22 cellular contexts compared by ENCODE assay signal in genomic region chr10:85643171-85643838, GRCh38.
DNase-seq lines count a peak whose midpoint lies in the region; ATAC-seq, FAIRE-seq and TF ChIP-seq lines count a peak whose summit lies in the region.
"Had no signal": no experiment of that assay in that cellular context is flagged by ENCODE, and none has a peak within 500 bp of the region (broad histone marks: within the 10 kb centered on the region; RNA-seq: fewer than 3 reads in every experiment).

No MANE protein-coding gene starts in this region.

- CTCF ChIA-PET in activated CD4-positive, alpha-beta memory T cell treated with anti-CD3 and anti-CD28 coated beads, Interleukin-2, amount 10 ng/mL, durations not matched to agents 7 days and 5 days (lab: Charles Lee): no interaction called here

- peak overlapping the region; percentile 34 for H3K27ac ChIP-seq in cardiac muscle cell
- H3K27ac ChIP-seq in colonic mucosa: peak overlapping the region; percentile 67
- H3K27ac ChIP-seq in mucosa of rectum (ENCODE audit: low read depth in 2 of 2, low read length in 2 of 2): peak overlapping the region; percentile 63 to 80
- peak overlapping the region in 2 of 4 donors; percentile 30 to 59 for H3K27ac ChIP-seq in pancreas

- no peak for ATAC-seq in Right ventricle myocardium superior (ENCODE audit: poor library complexity)
- no peak for ATAC-seq in pancreas
- ATAC-seq: stimulated activated effector memory CD8-positive, alpha-beta T cell treated with anti-CD3 and anti-CD28 coated beads, Interleukin-12 subunit alpha, Interleukin-12 subunit beta, amount 100 ng/mL, for 72 hours had no signal

- no peak for TF ChIP-seq POLR2A in H54 (IDR thresholded peaks at IDR 0.05; ENCODE audit: low read depth, low read length)

- H3K36me3 ChIP-seq in cardiac muscle cell (no peaks in the 10 kb centered on the region), colonic mucosa (no peaks in the 10 kb centered on the region), mucosa of rectum (ENCODE audit: control insufficient read depth in 2 of 2, insufficient read depth in 2 of 2, low read length in 2 of 2) (no peaks in the 10 kb centered on the region), pancreas (no peaks in the 10 kb centered on the region)
- H3K36me3 ChIP-seq: Peyer's patch, right lobe of liver had no signal

- WGBS in pancreas, 2 donors: 75 to 80% methylated on average over 4 of the region's 4 CpGs

- intact Hi-C loops in Right ventricle myocardium superior (cut with DNase I) (no loop called here), colonic mucosa (cut with DNase I) (no loop called here), pancreas (cut with DNase I) (no loop called here)

- no peaks in the 10 kb centered on the region for H3K9me3 Mint-ChIP-seq in activated CD4-positive, alpha-beta memory T cell treated with anti-CD3 and anti-CD28 coated beads, Interleukin-2, amount 10 ng/mL, durations not matched to agents 7 days and 5 days
- H3K9me3 Mint-ChIP-seq: activated CD4-positive, alpha-beta T cell treated with anti-CD3 and anti-CD28 coated beads, Interleukin-2, amount 10 ng/mL, durations not matched to agents 24 days and 14 days; stimulated activated effector memory CD8-positive, alpha-beta T cell treated with anti-CD3 and anti-CD28 coated beads, Interleukin-12 subunit alpha, Interleukin-12 subunit beta, amount 100 ng/mL, for 72 hours had no signal

- H3K4me3 ChIP-seq in cardiac muscle cell: no peak overlapping the region
- H3K4me3 ChIP-seq in colonic mucosa: no peak overlapping the region
- H3K4me3 ChIP-seq in mucosa of rectum (ENCODE audit: low read length in 2 of 2): peak overlapping the region in 1 of 2 donors; percentile 17
- H3K4me3 ChIP-seq in pancreas: no peak overlapping the region
- H3K4me3 ChIP-seq: Peyer's patch, right lobe of liver had no signal

- H3K9me3 ChIP-seq in cardiac muscle cell (ENCODE audit: low read depth) (no peaks in the 10 kb centered on the region), colonic mucosa (no peaks in the 10 kb centered on the region), mucosa of rectum (ENCODE audit: control insufficient read depth in 2 of 2, low read length in 2 of 2) (no peaks in the 10 kb centered on the region), pancreas (no peaks in the 10 kb centered on the region)
- H3K9me3 ChIP-seq: Peyer's patch, right lobe of liver had no signal

- H3K36me3 Mint-ChIP-seq in activated CD4-positive, alpha-beta memory T cell treated with anti-CD3 and anti-CD28 coated beads, Interleukin-2, amount 10 ng/mL, durations not matched to agents 7 days and 5 days (ENCODE audit: low read depth): no peaks in the 10 kb centered on the region
- H3K36me3 Mint-ChIP-seq: stimulated activated effector memory CD8-positive, alpha-beta T cell treated with anti-CD3 and anti-CD28 coated beads, Interleukin-12 subunit alpha, Interleukin-12 subunit beta, amount 100 ng/mL, for 72 hours had no signal

- H3K4me1 ChIP-seq in cardiac muscle cell (ENCODE audit: low read depth): peaks cover 14% of the 10 kb centered on the region
- no peaks in the 10 kb centered on the region for H3K4me1 ChIP-seq in colonic mucosa
- H3K4me1 ChIP-seq in mucosa of rectum (ENCODE audit: control insufficient read depth in 2 of 2, insufficient read depth in 2 of 2, low read length in 2 of 2): peaks cover 12 to 27% of the 10 kb centered on the region in 2 donors
- H3K4me1 ChIP-seq in pancreas: peaks cover 0 to 5% (median 0%) of the 10 kb centered on the region in 3 donors
- H3K4me1 ChIP-seq: right lobe of liver had no signal

- POLR2A ChIA-PET in activated CD4-positive, alpha-beta memory T cell treated with anti-CD3 and anti-CD28 coated beads, Interleukin-2, amount 10 ng/mL, durations not matched to agents 7 days and 5 days (lab: Charles Lee): no interaction called here

- H3K27me3 Mint-ChIP-seq in activated CD4-positive, alpha-beta memory T cell treated with anti-CD3 and anti-CD28 coated beads, Interleukin-2, amount 10 ng/mL, durations not matched to agents 7 days and 5 days: no peaks in the 10 kb centered on the region
- H3K27me3 Mint-ChIP-seq: activated CD4-positive, alpha-beta T cell treated with anti-CD3 and anti-CD28 coated beads, Interleukin-2, amount 10 ng/mL, durations not matched to agents 24 days and 14 days had no signal

- DNase-seq in cardiac muscle cell (ENCODE audit: low read depth in 1 of 2, low spot score in 1 of 2) (no peak), Right ventricle myocardium superior (no peak), colonic mucosa (no peak), pancreas (no peak), H54 (ENCODE audit: insufficient read length, low spot score) (no peak), MV-4-11 (lab: John Stamatoyannopoulos, UW) (no peak)
- DNase-seq in activated CD4-positive, alpha-beta memory T cell treated with anti-CD3 and anti-CD28 coated beads, Interleukin-2, amount 10 ng/mL, durations not matched to agents 7 days and 5 days: no peak
- DNase-seq: activated CD4-positive, alpha-beta T cell treated with anti-CD3 and anti-CD28 coated beads, Interleukin-2, amount 10 ng/mL, durations not matched to agents 24 days and 14 days; activated CD8-positive, alpha-beta memory T cell treated with anti-CD3 and anti-CD28 coated beads, Interleukin-2, amount 50 U/mL, for 4 hours; activated gamma-delta T cell treated with Interleukin-2 at 50 U/mL for 16 hours; C1 segment of cervical spinal cord; central memory CD4-positive, alpha-beta T cell; GF-D8; NCI-H1694 treated with DMSO at 0.1 percent for 48 hours; NCI-H345; right lobe of liver had no signal

- no peak overlapping the region for H3K27ac Mint-ChIP-seq in activated CD4-positive, alpha-beta memory T cell treated with anti-CD3 and anti-CD28 coated beads, Interleukin-2, amount 10 ng/mL, durations not matched to agents 7 days and 5 days
- H3K27ac Mint-ChIP-seq: activated CD4-positive, alpha-beta T cell treated with anti-CD3 and anti-CD28 coated beads, Interleukin-2, amount 10 ng/mL, durations not matched to agents 24 days and 14 days; stimulated activated effector memory CD8-positive, alpha-beta T cell treated with anti-CD3 and anti-CD28 coated beads, Interleukin-12 subunit alpha, Interleukin-12 subunit beta, amount 100 ng/mL, for 72 hours had no signal

- H3K27me3 ChIP-seq in cardiac muscle cell (no peaks in the 10 kb centered on the region), colonic mucosa (no peaks in the 10 kb centered on the region), mucosa of rectum (ENCODE audit: control insufficient read depth in 2 of 2, insufficient read depth in 2 of 2, low read length in 2 of 2) (no peaks in the 10 kb centered on the region), pancreas (no peaks in the 10 kb centered on the region)
- H3K27me3 ChIP-seq: Peyer's patch, right lobe of liver had no signal

- peak overlapping the region in 1 of 2 donors; percentile 29 for H3K9ac ChIP-seq in colonic mucosa (ENCODE audit: low read depth in 2 of 2, low read length in 2 of 2)
- no peak overlapping the region for H3K9ac ChIP-seq in mucosa of rectum (ENCODE audit: low read depth in 1 of 2, low read length in 2 of 2)

- FAIRE-seq in pancreas (lab: Jason Lieb, UNC) (no peak), H54 (lab: Jason Lieb, UNC) (no peak)
- FAIRE-seq: A204.1, GM19239, TTC549 had no signal

- TF ChIP-seq CTCF in cardiac muscle cell (IDR thresholded peaks at IDR 0.05; ENCODE audit: low read depth, low read length): no peak
- no peak for TF ChIP-seq CTCF in colonic mucosa (IDR thresholded peaks at IDR 0.05)
- TF ChIP-seq CTCF in pancreas (IDR thresholded peaks at IDR 0.05): no peak

- no peaks in the 10 kb centered on the region for H3K4me1 Mint-ChIP-seq in activated CD4-positive, alpha-beta memory T cell treated with anti-CD3 and anti-CD28 coated beads, Interleukin-2, amount 10 ng/mL, durations not matched to agents 7 days and 5 days
- H3K4me1 Mint-ChIP-seq: activated CD4-positive, alpha-beta T cell treated with anti-CD3 and anti-CD28 coated beads, Interleukin-2, amount 10 ng/mL, durations not matched to agents 24 days and 14 days; stimulated activated effector memory CD8-positive, alpha-beta T cell treated with anti-CD3 and anti-CD28 coated beads, Interleukin-12 subunit alpha, Interleukin-12 subunit beta, amount 100 ng/mL, for 72 hours had no signal

- H3K4me3 Mint-ChIP-seq in activated CD4-positive, alpha-beta memory T cell treated with anti-CD3 and anti-CD28 coated beads, Interleukin-2, amount 10 ng/mL, durations not matched to agents 7 days and 5 days: no peak overlapping the region
- H3K4me3 Mint-ChIP-seq: activated CD4-positive, alpha-beta T cell treated with anti-CD3 and anti-CD28 coated beads, Interleukin-2, amount 10 ng/mL, durations not matched to agents 24 days and 14 days; stimulated activated effector memory CD8-positive, alpha-beta T cell treated with anti-CD3 and anti-CD28 coated beads, Interleukin-12 subunit alpha, Interleukin-12 subunit beta, amount 100 ng/mL, for 72 hours had no signal
